Comparison of ENCODE assay signal across 34 cellular contexts in the genomic region with DNA sequence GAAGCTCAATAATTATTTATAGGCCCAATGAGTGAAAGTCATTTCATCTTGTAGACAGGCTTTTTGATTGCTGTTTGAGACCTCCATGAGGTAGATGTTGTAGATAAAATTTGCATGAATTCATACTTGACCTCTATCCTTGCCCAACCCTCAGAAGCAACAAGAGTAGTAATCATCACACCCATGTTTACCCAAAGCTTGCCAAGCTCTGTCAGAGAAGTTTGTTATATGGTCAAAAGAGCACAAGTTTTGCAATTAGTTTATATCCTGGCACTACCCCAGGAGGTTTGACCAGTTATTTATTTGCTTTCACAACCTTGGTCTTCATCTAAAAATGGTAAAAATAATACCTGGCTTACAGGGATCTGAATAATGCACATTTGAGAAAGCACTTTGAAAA. TPM values are rescaled to one million over a fixed set of nuclear protein-coding genes. Genes with fewer than 3 reads are reported as not detected.
DNase-seq lines count a peak whose midpoint lies in the region; ATAC-seq, FAIRE-seq and TF ChIP-seq lines count a peak whose summit lies in the region.
"Had no signal": no experiment of that assay in that cellular context is flagged by ENCODE, and none has a peak within 500 bp of the region (broad histone marks: within the 10 kb centered on the region; RNA-seq: fewer than 3 reads in every experiment).

No MANE protein-coding gene starts in this region.

- intact Hi-C loops in PC-3 (cut with micrococcal nuclease) (no loop called here), colonic mucosa (cut with DNase I) (no loop called here), left ventricle myocardium inferior (cut with micrococcal nuclease) (no loop called here)

- no peak overlapping the region; the same call in 1 of the 2 replicates for H3K4me2 ChIP-seq in PC-3 (ENCODE audit: low read length)

- H3K79me2 ChIP-seq in PC-3 (ENCODE audit: low read length) = no peaks in the 10 kb centered on the region

- TF ChIP-seq CTCF in PC-3 (conservative IDR thresholded peaks at IDR 0.05; ENCODE audit: low read depth, low read length) = no peak
- TF ChIP-seq CTCF in colonic mucosa (IDR thresholded peaks at IDR 0.05) = no peak
- no peak for TF ChIP-seq CTCF in left ventricle myocardium inferior (IDR thresholded peaks at IDR 0.05; ENCODE audit: borderline replicate concordance)

- ATAC-seq in PC-3 = peak; percentile 74
- no peak for ATAC-seq in activated CD4-positive, CD25-positive, alpha-beta regulatory T cell treated with anti-CD3 and anti-CD28 coated beads, Interleukin-2, amount 50 U/mL, for 24 hours
- ATAC-seq: activated CD4-positive, alpha-beta T cell treated with anti-CD3 and anti-CD28 coated beads for 36 hours; natural killer cell; SK-N-SH treated with all-trans-retinoic acid at 6 μM for 48 hours had no signal

- H3F3A ChIP-seq in PC-3 (ENCODE audit: low read length, unreplicated experiment) = no peaks in the 10 kb centered on the region

- peaks cover 14% of the 10 kb centered on the region; the same call in 1 of the 2 replicates for H3K4me1 ChIP-seq in PC-3 (ENCODE audit: insufficient read depth, low read length)
- no peaks in the 10 kb centered on the region for H3K4me1 ChIP-seq in colonic mucosa
- peaks cover 0 to 5% of the 10 kb centered on the region in 2 donors for H3K4me1 ChIP-seq in small intestine (ENCODE audit: control insufficient read depth in 2 of 2, insufficient read depth in 1 of 2, low read depth in 1 of 2, low read length in 1 of 2)
- H3K4me1 ChIP-seq in left ventricle myocardium inferior = no peaks in the 10 kb centered on the region
- H3K4me1 ChIP-seq: spleen, suprapubic skin had no signal

- CTCF ChIA-PET in PC-3 (lab: Charles Lee) = no interaction called here

- H4K20me1 ChIP-seq in PC-3 (ENCODE audit: low read length) = no peaks in the 10 kb centered on the region

- no peak for FAIRE-seq in small intestine (lab: Jason Lieb, UNC)
- FAIRE-seq: astrocyte, endothelial cell of umbilical vein, G401.6 had no signal

- no peaks in the 10 kb centered on the region for H3K9me3 ChIP-seq in PC-3 (ENCODE audit: low read length)
- no peaks in the 10 kb centered on the region for H3K9me3 ChIP-seq in colonic mucosa
- H3K9me3 ChIP-seq in small intestine (ENCODE audit: control insufficient read depth, low read depth) = no peaks in the 10 kb centered on the region
- H3K9me3 ChIP-seq in left ventricle myocardium inferior (replicated peaks) = no peaks in the 10 kb centered on the region
- H3K9me3 ChIP-seq: spleen, suprapubic skin, vagina had no signal

- BruUV-seq in PC-3 (replicated peaks; lab: Mats Ljungman, UMichigan) = no TSS peak

- no peaks in the 10 kb centered on the region for H3K9me2 ChIP-seq in PC-3 (replicated peaks; ENCODE audit: low read length)

- no peak overlapping the region for H2AFZ ChIP-seq in PC-3 (ENCODE audit: low read length)

- H3K27ac ChIP-seq in PC-3 (ENCODE audit: low read length) (peak overlapping the region; percentile 39), colonic mucosa (no peak overlapping the region), small intestine (ENCODE audit: low read depth in 1 of 2, low read length in 1 of 2) (no peak overlapping the region), left ventricle myocardium inferior (replicated peaks) (no peak overlapping the region)
- H3K27ac ChIP-seq: dorsolateral prefrontal cortex, spleen, suprapubic skin, vagina had no signal

- H3K9ac ChIP-seq in PC-3 (ENCODE audit: low read length) (no peak overlapping the region), colonic mucosa (ENCODE audit: low read depth in 2 of 2, low read length in 2 of 2) (no peak overlapping the region)

- peak; percentile 78 for DNase-seq in PC-3
- DNase-seq in colonic mucosa = peak; percentile 58
- DNase-seq in iris pigment epithelial cell (ENCODE audit: low read depth) = peak; percentile 12
- peak; percentile 72 for DNase-seq in small intestine
- no peak for DNase-seq in effector CD8-positive, alpha-beta T cell (lab: John Stamatoyannopoulos, UW)
- no peak for DNase-seq in NCI-H526 treated with DMSO at 0.1 percent for 48 hours (lab: John Stamatoyannopoulos, UW)
- no peak for DNase-seq in left ventricle myocardium inferior
- DNase-seq: activated CD4-positive, alpha-beta T cell treated with anti-CD3 and anti-CD28 coated beads for 36 hours; activated effector memory CD4-positive, alpha-beta T cell treated with anti-CD3 and anti-CD28 coated beads, Interleukin-2, amount 50 U/mL, for 16 hours; activated naive CD8-positive, alpha-beta T cell treated with anti-CD3 and anti-CD28 coated beads for 36 hours; activated T-cell treated with anti-CD3 and anti-CD28 coated beads for 4 hours; C1 segment of cervical spinal cord; COR-L47; dorsolateral prefrontal cortex; foreskin melanocyte; GOT3; hippocampal formation; natural killer cell; NCI-H1092 treated with DMSO at 0.1 percent for 48 hours; NCI-H187; NCI-H2171 treated with DMSO at 0.1 percent for 48 hours; occipital lobe; RPMI8226; spleen; stimulated activated CD4-positive, alpha-beta T cell treated with anti-CD3 and anti-CD28 coated beads, Interleukin-2, amount 100 ng/mL, for 48 hours had no signal

- H3K27me3 ChIP-seq in PC-3 (ENCODE audit: low read length) = no peaks in the 10 kb centered on the region
- no peaks in the 10 kb centered on the region for H3K27me3 ChIP-seq in colonic mucosa
- no peaks in the 10 kb centered on the region for H3K27me3 ChIP-seq in small intestine (ENCODE audit: control insufficient read depth in 2 of 2, insufficient read depth in 2 of 2, low read length in 2 of 2)
- no peaks in the 10 kb centered on the region for H3K27me3 ChIP-seq in left ventricle myocardium inferior (ENCODE audit: low read depth)
- H3K27me3 ChIP-seq: dorsolateral prefrontal cortex, spleen, suprapubic skin, vagina had no signal

- no peak overlapping the region for H3K4me3 ChIP-seq in PC-3 (ENCODE audit: low read length)
- no peak overlapping the region for H3K4me3 ChIP-seq in colonic mucosa
- no peak overlapping the region for H3K4me3 ChIP-seq in small intestine (ENCODE audit: low read depth in 1 of 2, low read length in 2 of 2)
- H3K4me3 ChIP-seq in left ventricle myocardium inferior = no peak overlapping the region
- H3K4me3 ChIP-seq: dorsolateral prefrontal cortex, spleen, suprapubic skin, vagina had no signal

- no peaks in the 10 kb centered on the region for H3K36me3 ChIP-seq in PC-3 (ENCODE audit: low read depth, low read length)
- no peaks in the 10 kb centered on the region for H3K36me3 ChIP-seq in colonic mucosa
- no peaks in the 10 kb centered on the region for H3K36me3 ChIP-seq in small intestine (ENCODE audit: control insufficient read depth in 2 of 2, insufficient read depth in 2 of 2, low read length in 2 of 2)
- H3K36me3 ChIP-seq in left ventricle myocardium inferior = no peaks in the 10 kb centered on the region
- H3K36me3 ChIP-seq: spleen, suprapubic skin, vagina had no signal

- POLR2A ChIA-PET in PC-3 (lab: Charles Lee; ENCODE audit: unreplicated experiment) = no interaction called here

RNA-seq across cellular contexts. Expression of a gene that starts 20.7 kb away (rescaled TPM):
- not detected in 2 replicates for total RNA-seq in PC-3 (2014; rRNA removed)
- not detected for total RNA-seq in colonic mucosa
- polyA plus RNA-seq in small intestine = under 1 TPM in 1 of 3 donors, not detected in 2; 0.03 TPM
- total RNA-seq in left ventricle myocardium inferior = not detected
- total RNA-seq: activated CD4-positive, alpha-beta T cell treated with anti-CD3 and anti-CD28 coated beads for 36 hours; activated naive CD8-positive, alpha-beta T cell treated with anti-CD3 and anti-CD28 coated beads for 36 hours; astrocyte; dorsolateral prefrontal cortex; endothelial cell of umbilical vein; mesenteric fat pad; natural killer cell; occipital lobe; spleen; T-helper 2 cell treated with Interferon-gamma antibody and Interleukin-4, amounts not matched to agents 100 ng/mL and 5 ng/mL, for 36 hours had no signal
- polyA plus RNA-seq: endothelial cell of umbilical vein had no signal

Comparison
In these comparisons a context has a peak if more than half of its experiments do, and no peak if none do; other contexts are left out.
1. DNase-seq: peak in PC-3 (single experiment), colonic mucosa (single experiment), iris pigment epithelial cell (single experiment) and small intestine (single experiment); none in effector CD8-positive, alpha-beta T cell (single experiment), NCI-H526 treated with DMSO at 0.1 percent for 48 hours (single experiment) and left ventricle myocardium inferior (single experiment).